In genomic region chr16:2513405-2514332, GRCh38 we compare ENCODE assay signal across 8 cellular contexts. TPM values are rescaled to one million over a fixed set of nuclear protein-coding genes. Genes with fewer than 3 reads are reported as not detected.
A peak's percentile ranks its signal among the peaks of the same experiment; 100 is the strongest.
DNase-seq lines count a peak whose midpoint lies in the region; ATAC-seq and TF ChIP-seq lines count a peak whose summit lies in the region.

ATP6V0C (plus strand) TSS chr16:2513952; CDS start chr16:2514104, 152 bp downstream.

- peak; percentile 63 for ATAC-seq in HG03442 (IDR thresholded peaks at IDR 0.05; ENCODE audit: unreplicated experiment)

- H3K36me3 ChIP-seq in BE2C (peaks cover 6% of the 10 kb centered on the region; the same call in 1 of the 2 replicates), colonic mucosa (no peaks in the 10 kb centered on the region)

- peak within 1 kb of the TSS; percentile 79 for H3K27ac ChIP-seq in colonic mucosa

- peak within 1 kb of the TSS; percentile 98 to 99 for H3K9ac ChIP-seq in colonic mucosa (ENCODE audit: low read depth in 2 of 2, low read length in 2 of 2)

- DNase-seq in BE2C, result peak; percentile 95
- DNase-seq in GM19240 (ENCODE audit: insufficient read length, low spot score), result peak; percentile 81
- peak; percentile 85 to 95 for DNase-seq in NCI-H524 (lab: John Stamatoyannopoulos, UW)
- peak; percentile 93 for DNase-seq in activated CD4-positive, alpha-beta T cell treated with anti-CD3 and anti-CD28 coated beads for 48 hours
- DNase-seq in colonic mucosa, result peak; percentile 94
- peak; percentile 97 for DNase-seq in left kidney (ENCODE audit: low read depth, low spot score)
- peak; percentile 87 for DNase-seq in stimulated activated CD4-positive, alpha-beta T cell treated with anti-CD3 and anti-CD28 coated beads, Interleukin-1b, Interleukin-23, amount 100 ng/mL, for 48 hours

- H3K4me3 ChIP-seq in BE2C (ENCODE audit: low read depth, low read length) (peak within 1 kb of the TSS; percentile 81), colonic mucosa (peak within 1 kb of the TSS; percentile 58)

- H3K27me3 ChIP-seq in BE2C (no peaks in the 10 kb centered on the region), colonic mucosa (no peaks in the 10 kb centered on the region)

- H3K4me1 ChIP-seq in BE2C (peaks cover 3% of the 10 kb centered on the region; the same call in 1 of the 2 replicates), colonic mucosa (peaks cover 20% of the 10 kb centered on the region)

- no peaks in the 10 kb centered on the region for H3K9me3 ChIP-seq in BE2C
- no peaks in the 10 kb centered on the region for H3K9me3 ChIP-seq in colonic mucosa

- no peak for TF ChIP-seq CTCF in BE2C (IDR thresholded peaks at IDR 0.05; ENCODE audit: low read depth, low read length)
- no peak for TF ChIP-seq CTCF in colonic mucosa (IDR thresholded peaks at IDR 0.05)

- intact Hi-C loops in colonic mucosa (cut with DNase I), result loop anchor here (10.0 kb wide), 1 partner anchor 309 kb away; the partner anchor contains the start of gene MLST8

RNA-seq across cellular contexts. Expression of gene ATP6V0C, which starts in this region (rescaled TPM):
- 645 TPM for polyA plus RNA-seq in BE2C (2012; ENCODE audit: insufficient read depth, insufficient read length, low read depth)
- total RNA-seq in colonic mucosa, result 100 to 1,000 TPM; 240 to 336 TPM

Comparison
In these comparisons a context has a peak if more than half of its experiments do, and no peak if none do; other contexts are left out.
1. Peak in every context shown above with its lines: DNase-seq, ATAC-seq, H3K4me3 ChIP-seq and H3K27ac ChIP-seq.